17 cellular contexts compared by ENCODE assay signal in genomic region chr1:48414264-48414663, GRCh38.
"Had no signal": no experiment of that assay in that cellular context is flagged by ENCODE, and none has a peak within 500 bp of the region (broad histone marks: within the 10 kb centered on the region; RNA-seq: fewer than 3 reads in every experiment).

No MANE protein-coding gene starts in this region.

- H3K4me1 Mint-ChIP-seq: activated CD4-positive, alpha-beta T cell treated with anti-CD3 and anti-CD28 coated beads for 36 hours; activated naive CD4-positive, alpha-beta T cell treated with anti-CD3 and anti-CD28 coated beads, Interleukin-2, amount 10 ng/mL, durations not matched to agents 7 days and 5 days; brain; nephron had no signal

- DNase-seq: activated CD4-positive, alpha-beta memory T cell treated with anti-CD3 and anti-CD28 coated beads for 36 hours; activated CD4-positive, alpha-beta T cell treated with anti-CD3 and anti-CD28 coated beads for 36 hours; activated naive CD4-positive, alpha-beta T cell treated with anti-CD3 and anti-CD28 coated beads, Interleukin-2, amount 10 ng/mL, durations not matched to agents 7 days and 5 days; activated T-cell treated with anti-CD3 and anti-CD28 coated beads, Interleukin-2, amount 50 U/mL, for 24 hours; amniotic stem cell; islet precursor cell; mesenchymal stem cell; nucleus accumbens; right lobe of liver; spleen; T-helper 2 cell; upper lobe of left lung had no signal

- H3K9me3 Mint-ChIP-seq: activated CD4-positive, alpha-beta memory T cell treated with anti-CD3 and anti-CD28 coated beads for 36 hours; activated naive CD4-positive, alpha-beta T cell treated with anti-CD3 and anti-CD28 coated beads, Interleukin-2, amount 10 ng/mL, durations not matched to agents 7 days and 5 days; activated T-cell treated with anti-CD3 and anti-CD28 coated beads, Interleukin-2, amount 50 U/mL, for 24 hours; stimulated activated naive CD8-positive, alpha-beta T cell treated with anti-CD3 and anti-CD28 coated beads, Interleukin-15, Interleukin-2, amounts not matched to agents 100 ng/mL and 50 ng/mL, for 24 hours had no signal

- H3K4me1 ChIP-seq: prostate gland, right lobe of liver, spleen had no signal

- H3K36me3 ChIP-seq: prostate gland, right lobe of liver, spleen, suprapubic skin, upper lobe of left lung had no signal

- H3K27me3 ChIP-seq: right lobe of liver, spleen, suprapubic skin, upper lobe of left lung had no signal

- H3K4me3 ChIP-seq: prostate gland, right lobe of liver, spleen, suprapubic skin, upper lobe of left lung had no signal

- ATAC-seq: activated CD4-positive, alpha-beta T cell treated with anti-CD3 and anti-CD28 coated beads for 36 hours; right lobe of liver had no signal

- H3K9me3 ChIP-seq: prostate gland, spleen, suprapubic skin, upper lobe of left lung had no signal

- H3K4me3 Mint-ChIP-seq: activated CD4-positive, alpha-beta memory T cell treated with anti-CD3 and anti-CD28 coated beads for 36 hours; activated CD4-positive, alpha-beta T cell treated with anti-CD3 and anti-CD28 coated beads for 36 hours; activated naive CD4-positive, alpha-beta T cell treated with anti-CD3 and anti-CD28 coated beads, Interleukin-2, amount 10 ng/mL, durations not matched to agents 7 days and 5 days; activated T-cell treated with anti-CD3 and anti-CD28 coated beads, Interleukin-2, amount 50 U/mL, for 24 hours; brain; nephron; stimulated activated naive CD8-positive, alpha-beta T cell treated with anti-CD3 and anti-CD28 coated beads, Interleukin-15, Interleukin-2, amounts not matched to agents 100 ng/mL and 50 ng/mL, for 24 hours had no signal

- H3K27ac Mint-ChIP-seq: activated CD4-positive, alpha-beta memory T cell treated with anti-CD3 and anti-CD28 coated beads for 36 hours; activated CD4-positive, alpha-beta T cell treated with anti-CD3 and anti-CD28 coated beads for 36 hours; activated naive CD4-positive, alpha-beta T cell treated with anti-CD3 and anti-CD28 coated beads, Interleukin-2, amount 10 ng/mL, durations not matched to agents 7 days and 5 days; activated T-cell treated with anti-CD3 and anti-CD28 coated beads, Interleukin-2, amount 50 U/mL, for 24 hours; brain; nephron; stimulated activated naive CD8-positive, alpha-beta T cell treated with anti-CD3 and anti-CD28 coated beads, Interleukin-15, Interleukin-2, amounts not matched to agents 100 ng/mL and 50 ng/mL, for 24 hours had no signal

- H3K36me3 Mint-ChIP-seq: activated CD4-positive, alpha-beta memory T cell treated with anti-CD3 and anti-CD28 coated beads for 36 hours; activated naive CD4-positive, alpha-beta T cell treated with anti-CD3 and anti-CD28 coated beads, Interleukin-2, amount 10 ng/mL, durations not matched to agents 7 days and 5 days had no signal

- H3K27me3 Mint-ChIP-seq: activated CD4-positive, alpha-beta T cell treated with anti-CD3 and anti-CD28 coated beads for 36 hours; activated naive CD4-positive, alpha-beta T cell treated with anti-CD3 and anti-CD28 coated beads, Interleukin-2, amount 10 ng/mL, durations not matched to agents 7 days and 5 days; activated T-cell treated with anti-CD3 and anti-CD28 coated beads, Interleukin-2, amount 50 U/mL, for 24 hours; brain; stimulated activated naive CD8-positive, alpha-beta T cell treated with anti-CD3 and anti-CD28 coated beads, Interleukin-15, Interleukin-2, amounts not matched to agents 100 ng/mL and 50 ng/mL, for 24 hours had no signal

- H3K27ac ChIP-seq: prostate gland, right lobe of liver, spleen, suprapubic skin, upper lobe of left lung had no signal
